ENCODE assay signal across 33 cellular contexts in genomic region chr12:49026678-49027480, GRCh38. TPM values are rescaled to one million over a fixed set of nuclear protein-coding genes. Genes with fewer than 3 reads are reported as not detected.
A peak's percentile ranks its signal among the peaks of the same experiment; 100 is the strongest.
DNase-seq lines count a peak whose midpoint lies in the region; ATAC-seq and TF ChIP-seq lines count a peak whose summit lies in the region.
"Had no signal": no experiment of that assay in that cellular context is flagged by ENCODE, and none has a peak within 500 bp of the region (broad histone marks: within the 10 kb centered on the region; RNA-seq: fewer than 3 reads in every experiment).

No MANE protein-coding gene starts in this region.

- intact Hi-C loops in transverse colon (cut with DNase I; ENCODE audit: low total_unique reads) = no loop called here

- H3K27ac Mint-ChIP-seq in stimulated activated memory B cell treated with anti-CD40 and anti-IgM and Interleukin-4, amounts not matched to agents 10 μg/mL and 1 μg/mL and 100 μg/mL, for 72 hours = no peak overlapping the region
- H3K27ac Mint-ChIP-seq: T-helper 1 cell treated with Interleukin-12 subunit alpha and Interleukin-12 subunit beta and Interleukin-4 antibody, amounts not matched to agents 30 μg/mL and 1 μg/mL, for 36 hours had no signal

- in situ Hi-C loops in transverse colon (cut with MboI; ENCODE audit: low pct_ligation_motif_present in 1 of 4, low pct_unique_long_range_greater_than_20kb in 1 of 4, low sequenced_read_pairs in 3 of 4) = no loop called here

- peak; percentile 41 for DNase-seq in activated CD8-positive, alpha-beta memory T cell treated with anti-CD3 and anti-CD28 coated beads, Interleukin-2, amount 50 U/mL, for 48 hours
- DNase-seq in activated CD8-positive, alpha-beta memory T cell treated with anti-CD3 and anti-CD28 coated beads, Interleukin-2, amount 50 U/mL, for 4 hours = no peak
- DNase-seq in RWPE1 (ENCODE audit: low spot score) (no peak), left lobe of liver (ENCODE audit: low spot score) (peak; percentile 46), transverse colon (peak; percentile 5), NCI-H510A treated with DMSO at 0.1 percent for 48 hours (lab: John Stamatoyannopoulos, UW) (no peak)
- DNase-seq in stimulated activated CD4-positive, alpha-beta T cell treated with anti-CD3 and anti-CD28 coated beads, Interleukin-4, amount 100 ng/mL, for 4 hours = no peak
- DNase-seq: activated CD4-positive, alpha-beta memory T cell treated with anti-CD3 and anti-CD28 coated beads for 36 hours; activated CD4-positive, CD25-positive, alpha-beta regulatory T cell treated with anti-CD3 and anti-CD28 coated beads, Interleukin-2, amount 50 U/mL, for 72 hours; activated naive CD8-positive, alpha-beta T cell treated with anti-CD3 and anti-CD28 coated beads, Interleukin-2, amount 10 ng/mL, durations not matched to agents 7 days and 5 days; activated T-cell treated with anti-CD3 and anti-CD28 coated beads for 4 hours; AML-193; CD4-positive, alpha-beta memory T cell; H9; hypothalamus; immature natural killer cell; left ventricle myocardium inferior; MG63; midbrain; naive thymus-derived CD8-positive, alpha-beta T cell; NCI-H1105 treated with DMSO at 0.1 percent for 48 hours; NCI-H2029 treated with DMSO at 0.1 percent for 48 hours; NCI-H226; RPMI8226; spleen had no signal

- peaks cover 0 to 48% (median 16%) of the 10 kb centered on the region in 4 donors for H3K36me3 ChIP-seq in transverse colon
- H3K36me3 ChIP-seq: ovary had no signal

- no peak for TF ChIP-seq POLR2A in transverse colon (IDR thresholded peaks at IDR 0.05)

- CTCF ChIA-PET in RWPE1 (lab: Yijun Ruan, JAX) = no interaction called here

- no peak overlapping the region for H3K4me3 ChIP-seq in transverse colon
- H3K4me3 ChIP-seq: left ventricle myocardium inferior, MG63, ovary, spleen had no signal

- POLR2A ChIA-PET in RWPE1 (lab: Yijun Ruan, JAX; ENCODE audit: low non-redundant PET) = no interaction called here

- H3K27ac ChIP-seq in RWPE1 (peak overlapping the region; percentile 4; the same call in 1 of the 2 replicates), transverse colon (no peak overlapping the region)
- H3K27ac ChIP-seq: left ventricle myocardium inferior, ovary, spleen had no signal

- H3K4me1 ChIP-seq in transverse colon = no peaks in the 10 kb centered on the region

- no peak overlapping the region for H3K4me3 Mint-ChIP-seq in stimulated activated memory B cell treated with anti-CD40 and anti-IgM and Interleukin-4, amounts not matched to agents 10 μg/mL and 1 μg/mL and 100 μg/mL, for 72 hours
- H3K4me3 Mint-ChIP-seq: activated CD4-positive, alpha-beta memory T cell treated with anti-CD3 and anti-CD28 coated beads for 36 hours; activated naive CD8-positive, alpha-beta T cell treated with anti-CD3 and anti-CD28 coated beads, Interleukin-2, amount 10 ng/mL, durations not matched to agents 7 days and 5 days; immature natural killer cell; naive thymus-derived CD8-positive, alpha-beta T cell; T-helper 1 cell treated with Interleukin-12 subunit alpha and Interleukin-12 subunit beta and Interleukin-4 antibody, amounts not matched to agents 30 μg/mL and 1 μg/mL, for 36 hours had no signal

- no peaks in the 10 kb centered on the region for H3K27me3 Mint-ChIP-seq in stimulated activated memory B cell treated with anti-CD40 and anti-IgM and Interleukin-4, amounts not matched to agents 10 μg/mL and 1 μg/mL and 100 μg/mL, for 72 hours
- H3K27me3 Mint-ChIP-seq: activated CD4-positive, alpha-beta memory T cell treated with anti-CD3 and anti-CD28 coated beads for 36 hours; activated naive CD8-positive, alpha-beta T cell treated with anti-CD3 and anti-CD28 coated beads, Interleukin-2, amount 10 ng/mL, durations not matched to agents 7 days and 5 days; CD4-positive, alpha-beta memory T cell; naive thymus-derived CD8-positive, alpha-beta T cell had no signal

- peak; percentile 10 for ATAC-seq in left lobe of liver
- no peak for ATAC-seq in stimulated activated memory B cell treated with anti-CD40 and anti-IgM and Interleukin-4, amounts not matched to agents 10 μg/mL and 1 μg/mL and 100 μg/mL, for 72 hours
- ATAC-seq: naive thymus-derived CD8-positive, alpha-beta T cell had no signal

- H3K9me3 ChIP-seq in transverse colon = no peaks in the 10 kb centered on the region
- H3K9me3 ChIP-seq: left ventricle myocardium inferior, MG63, ovary, spleen had no signal

- WGBS in transverse colon (ENCODE audit: low coverage in 1 of 2), 2 donors = 90 to 96% methylated on average over 4 to 22 of the region's 26 CpGs

- TF ChIP-seq CTCF in RWPE1 (conservative IDR thresholded peaks at IDR 0.05; ENCODE audit: low read depth) = no peak
- TF ChIP-seq CTCF in transverse colon (IDR thresholded peaks at IDR 0.05) = no peak

- H3K27me3 ChIP-seq in transverse colon = no peaks in the 10 kb centered on the region
- H3K27me3 ChIP-seq: MG63, ovary, spleen had no signal

- H3K36me3 Mint-ChIP-seq in stimulated activated memory B cell treated with anti-CD40 and anti-IgM and Interleukin-4, amounts not matched to agents 10 μg/mL and 1 μg/mL and 100 μg/mL, for 72 hours = peaks cover 70% of the 10 kb centered on the region

- TF ChIP-seq EP300 in transverse colon (IDR thresholded peaks at IDR 0.05; ENCODE audit: low read depth) = no peak

- H3K4me1 Mint-ChIP-seq in stimulated activated memory B cell treated with anti-CD40 and anti-IgM and Interleukin-4, amounts not matched to agents 10 μg/mL and 1 μg/mL and 100 μg/mL, for 72 hours = no peaks in the 10 kb centered on the region
- H3K4me1 Mint-ChIP-seq: activated naive CD8-positive, alpha-beta T cell treated with anti-CD3 and anti-CD28 coated beads, Interleukin-2, amount 10 ng/mL, durations not matched to agents 7 days and 5 days; H9 had no signal

- H3K9me3 Mint-ChIP-seq in stimulated activated memory B cell treated with anti-CD40 and anti-IgM and Interleukin-4, amounts not matched to agents 10 μg/mL and 1 μg/mL and 100 μg/mL, for 72 hours = no peaks in the 10 kb centered on the region
- H3K9me3 Mint-ChIP-seq: activated CD4-positive, alpha-beta memory T cell treated with anti-CD3 and anti-CD28 coated beads for 36 hours; activated naive CD8-positive, alpha-beta T cell treated with anti-CD3 and anti-CD28 coated beads, Interleukin-2, amount 10 ng/mL, durations not matched to agents 7 days and 5 days; CD4-positive, alpha-beta memory T cell; H9; immature natural killer cell; naive thymus-derived CD8-positive, alpha-beta T cell; T-helper 1 cell treated with Interleukin-12 subunit alpha and Interleukin-12 subunit beta and Interleukin-4 antibody, amounts not matched to agents 30 μg/mL and 1 μg/mL, for 36 hours had no signal

RNA-seq across cellular contexts. Expression of gene PRKAG1, which starts 8.3 kb away (rescaled TPM):
- total RNA-seq in left lobe of liver (27.7 TPM), transverse colon (10 to 100 TPM; 21.7 to 44.0 (median 42.3) TPM)

RNA-seq across cellular contexts. Expression of gene DDN, which starts 27.7 kb away (rescaled TPM):
- total RNA-seq in left lobe of liver = not detected
- under 1 TPM in 2 of 4 donors, not detected in 2; 0.27 to 0.32 TPM for total RNA-seq in transverse colon
- total RNA-seq: CD4-positive, alpha-beta memory T cell had no signal

RNA-seq across cellular contexts. Expression of gene KMT2D, which starts 33.7 kb away (rescaled TPM):
- total RNA-seq in left lobe of liver (44.8 TPM), transverse colon (100 to 1,000 TPM in 1 of 4 donors, 10 to 100 TPM in 3; 50.0 to 351 (median 78.0) TPM)

RNA-seq across cellular contexts. Expression of gene RHEBL1, which starts 42.9 kb away (rescaled TPM):
- total RNA-seq in left lobe of liver (0.18 TPM), transverse colon (not detected)
- total RNA-seq: left ventricle myocardium inferior, urinary bladder had no signal

RNA-seq across cellular contexts. Expression of gene WNT1, which starts 48.8 kb away (rescaled TPM):
- not detected for total RNA-seq in left lobe of liver
- not detected for total RNA-seq in transverse colon
- total RNA-seq: activated CD4-positive, alpha-beta memory T cell treated with anti-CD3 and anti-CD28 coated beads for 36 hours; astrocyte; cardiac septum; dermis microvascular lymphatic vessel endothelial cell; fibroblast of lung; H9; left ventricle myocardium inferior; ovary; urinary bladder had no signal

Comparison
In these comparisons a context has a peak if more than half of its experiments do, and no peak if none do; other contexts are left out.
1. DNase-seq: peak in activated CD8-positive, alpha-beta memory T cell treated with anti-CD3 and anti-CD28 coated beads, Interleukin-2, amount 50 U/mL, for 48 hours (single experiment), left lobe of liver (single experiment) and transverse colon (single experiment); none in activated CD8-positive, alpha-beta memory T cell treated with anti-CD3 and anti-CD28 coated beads, Interleukin-2, amount 50 U/mL, for 4 hours (single experiment), RWPE1 (single experiment), stimulated activated CD4-positive, alpha-beta T cell treated with anti-CD3 and anti-CD28 coated beads, Interleukin-4, amount 100 ng/mL, for 4 hours (0 of 2) and NCI-H510A treated with DMSO at 0.1 percent for 48 hours (single experiment).